In genomic region chr10:76442113-76442512, GRCh38 we compare ENCODE assay signal across 28 cellular contexts.
"Had no signal": no experiment of that assay in that cellular context is flagged by ENCODE, and none has a peak within 500 bp of the region (broad histone marks: within the 10 kb centered on the region; RNA-seq: fewer than 3 reads in every experiment).

No MANE protein-coding gene starts in this region.

- H3K9me3 ChIP-seq: neutrophil, pancreas, prostate gland, right lobe of liver, sigmoid colon, stomach, thoracic aorta, thyroid gland, tibial nerve, upper lobe of right lung, uterus had no signal

- H3K27ac ChIP-seq: neutrophil, pancreas, prostate gland, right lobe of liver, sigmoid colon, stomach, thoracic aorta, thyroid gland, tibial nerve, upper lobe of right lung, uterus had no signal

- H3K4me1 ChIP-seq: prostate gland, right lobe of liver, thyroid gland, upper lobe of right lung, uterus had no signal

- H3K27me3 Mint-ChIP-seq: naive thymus-derived CD8-positive, alpha-beta T cell; natural killer cell treated with Interleukin-12 subunit alpha and Interleukin-12 subunit beta and Interleukin-15 and Interleukin-18, amount 100 ng/mL, for 72 hours; stimulated activated naive B cell treated with anti-CD40 and anti-IgM and Interleukin-4, amounts not matched to agents 10 μg/mL and 1 μg/mL and 100 μg/mL, for 72 hours; stimulated activated naive CD8-positive, alpha-beta T cell treated with anti-CD3 and anti-CD28 coated beads, Interleukin-15, Interleukin-2, amounts not matched to agents 100 ng/mL and 50 ng/mL, for 24 hours had no signal

- ATAC-seq: naive thymus-derived CD8-positive, alpha-beta T cell; natural killer cell treated with Interleukin-12 subunit alpha and Interleukin-12 subunit beta and Interleukin-15 and Interleukin-18, amount 100 ng/mL, for 72 hours; right cardiac atrium; right lobe of liver; stimulated activated effector memory CD8-positive, alpha-beta T cell treated with anti-CD3 and anti-CD28 coated beads, Interleukin-12 subunit alpha, Interleukin-12 subunit beta, amount 100 ng/mL, for 72 hours; stimulated activated naive B cell treated with anti-CD40 and anti-IgM and Interleukin-4, amounts not matched to agents 10 μg/mL and 1 μg/mL and 100 μg/mL, for 72 hours; upper lobe of right lung had no signal

- H3K27me3 ChIP-seq: neutrophil, pancreas, right lobe of liver, sigmoid colon, stomach, thyroid gland, tibial nerve, upper lobe of right lung, uterus had no signal

- H3K4me1 Mint-ChIP-seq: naive thymus-derived CD8-positive, alpha-beta T cell; neural crest cell; stimulated activated effector memory CD8-positive, alpha-beta T cell treated with anti-CD3 and anti-CD28 coated beads, Interleukin-12 subunit alpha, Interleukin-12 subunit beta, amount 100 ng/mL, for 72 hours; stimulated activated naive B cell treated with anti-CD40 and anti-IgM and Interleukin-4, amounts not matched to agents 10 μg/mL and 1 μg/mL and 100 μg/mL, for 72 hours had no signal

- H3K36me3 ChIP-seq: neutrophil, pancreas, prostate gland, right lobe of liver, sigmoid colon, stomach, thoracic aorta, thyroid gland, tibial nerve, upper lobe of right lung, uterus had no signal

- H3K36me3 Mint-ChIP-seq: naive thymus-derived CD8-positive, alpha-beta T cell; natural killer cell treated with Interleukin-12 subunit alpha and Interleukin-12 subunit beta and Interleukin-15 and Interleukin-18, amount 100 ng/mL, for 72 hours; stimulated activated effector memory CD8-positive, alpha-beta T cell treated with anti-CD3 and anti-CD28 coated beads, Interleukin-12 subunit alpha, Interleukin-12 subunit beta, amount 100 ng/mL, for 72 hours; stimulated activated naive B cell treated with anti-CD40 and anti-IgM and Interleukin-4, amounts not matched to agents 10 μg/mL and 1 μg/mL and 100 μg/mL, for 72 hours; type B pancreatic cell had no signal

- H3K4me3 ChIP-seq: pancreas, prostate gland, right lobe of liver, sigmoid colon, stomach, thoracic aorta, thyroid gland, tibial nerve, upper lobe of right lung, uterus had no signal

- H3K4me3 Mint-ChIP-seq: naive thymus-derived CD8-positive, alpha-beta T cell; natural killer cell treated with Interleukin-12 subunit alpha and Interleukin-12 subunit beta and Interleukin-15 and Interleukin-18, amount 100 ng/mL, for 72 hours; nephron progenitor cell; neural crest cell; stimulated activated effector memory CD8-positive, alpha-beta T cell treated with anti-CD3 and anti-CD28 coated beads, Interleukin-12 subunit alpha, Interleukin-12 subunit beta, amount 100 ng/mL, for 72 hours; stimulated activated naive B cell treated with anti-CD40 and anti-IgM and Interleukin-4, amounts not matched to agents 10 μg/mL and 1 μg/mL and 100 μg/mL, for 72 hours; stimulated activated naive CD8-positive, alpha-beta T cell treated with anti-CD3 and anti-CD28 coated beads, Interleukin-15, Interleukin-2, amounts not matched to agents 100 ng/mL and 50 ng/mL, for 24 hours; type B pancreatic cell had no signal

- H3K9me3 Mint-ChIP-seq: natural killer cell treated with Interleukin-12 subunit alpha and Interleukin-12 subunit beta and Interleukin-15 and Interleukin-18, amount 100 ng/mL, for 72 hours; nephron progenitor cell; neural crest cell; stimulated activated effector memory CD8-positive, alpha-beta T cell treated with anti-CD3 and anti-CD28 coated beads, Interleukin-12 subunit alpha, Interleukin-12 subunit beta, amount 100 ng/mL, for 72 hours; stimulated activated naive B cell treated with anti-CD40 and anti-IgM and Interleukin-4, amounts not matched to agents 10 μg/mL and 1 μg/mL and 100 μg/mL, for 72 hours; stimulated activated naive CD8-positive, alpha-beta T cell treated with anti-CD3 and anti-CD28 coated beads, Interleukin-15, Interleukin-2, amounts not matched to agents 100 ng/mL and 50 ng/mL, for 24 hours had no signal

- FAIRE-seq: pancreas, small intestine had no signal

- H3K27ac Mint-ChIP-seq: naive thymus-derived CD8-positive, alpha-beta T cell; natural killer cell treated with Interleukin-12 subunit alpha and Interleukin-12 subunit beta and Interleukin-15 and Interleukin-18, amount 100 ng/mL, for 72 hours; nephron progenitor cell; stimulated activated effector memory CD8-positive, alpha-beta T cell treated with anti-CD3 and anti-CD28 coated beads, Interleukin-12 subunit alpha, Interleukin-12 subunit beta, amount 100 ng/mL, for 72 hours; stimulated activated naive B cell treated with anti-CD40 and anti-IgM and Interleukin-4, amounts not matched to agents 10 μg/mL and 1 μg/mL and 100 μg/mL, for 72 hours; stimulated activated naive CD8-positive, alpha-beta T cell treated with anti-CD3 and anti-CD28 coated beads, Interleukin-15, Interleukin-2, amounts not matched to agents 100 ng/mL and 50 ng/mL, for 24 hours; type B pancreatic cell had no signal

- DNase-seq: naive thymus-derived CD8-positive, alpha-beta T cell; nephron progenitor cell; nucleus accumbens; pancreas; retina; right cardiac atrium; right lobe of liver; sigmoid colon; small intestine; stimulated activated CD4-positive, alpha-beta T cell treated with anti-CD3 and anti-CD28 coated beads, Interleukin-15, amount 100 ng/mL, for 24 hours; stimulated activated CD4-positive, alpha-beta T cell treated with anti-CD3 and anti-CD28 coated beads, Interleukin-2, amount 100 ng/mL, for 24 hours; stimulated activated CD4-positive, alpha-beta T cell treated with anti-CD3 and anti-CD28 coated beads, Interleukin-2, amount 100 ng/mL, for 48 hours; stimulated activated CD4-positive, alpha-beta T cell treated with anti-CD3 and anti-CD28 coated beads, Interleukin-4, amount 100 ng/mL, for 24 hours; stimulated activated naive B cell treated with anti-CD40 and anti-IgM and Interleukin-4, amounts not matched to agents 10 μg/mL and 1 μg/mL and 100 μg/mL, for 72 hours; stimulated activated naive CD4-positive, alpha-beta T cell treated with Interleukin-2 at 50 U/mL for 16 hours; stomach; thyroid gland; upper lobe of right lung; uterus had no signal
